In genomic region chr18:42931501-42931900, GRCh38 we compare ENCODE assay signal across 13 cellular contexts.
DNase-seq lines count a peak whose midpoint lies in the region; ATAC-seq and TF ChIP-seq lines count a peak whose summit lies in the region.
"Had no signal": no experiment of that assay in that cellular context is flagged by ENCODE, and none has a peak within 500 bp of the region (broad histone marks: within the 10 kb centered on the region; RNA-seq: fewer than 3 reads in every experiment).

No MANE protein-coding gene starts in this region.

- peak overlapping the region; percentile 12 for H3K4me2 ChIP-seq in hepatocyte

- 22% methylated on average over 3 of the region's 3 CpGs for WGBS in hepatocyte (ENCODE audit: low lambda C conversion rate, missing lambda C conversion rate)

- no peaks in the 10 kb centered on the region for H3K27me3 ChIP-seq in hepatocyte

- no peaks in the 10 kb centered on the region for H3K36me3 Mint-ChIP-seq in immature natural killer cell
- H3K36me3 Mint-ChIP-seq in activated T-cell treated with anti-CD3 and anti-CD28 coated beads, Interleukin-2, amount 50 U/mL, for 4 hours (ENCODE audit: insufficient read depth), result no peaks in the 10 kb centered on the region

- H3K79me2 ChIP-seq in hepatocyte, result no peaks in the 10 kb centered on the region

- H3K27me3 Mint-ChIP-seq in immature natural killer cell (ENCODE audit: low read depth in 3 of 3), result no peaks in the 10 kb centered on the region
- no peaks in the 10 kb centered on the region for H3K27me3 Mint-ChIP-seq in activated T-cell treated with anti-CD3 and anti-CD28 coated beads, Interleukin-2, amount 50 U/mL, for 4 hours (ENCODE audit: low read depth)

- no peaks in the 10 kb centered on the region for H3K4me1 ChIP-seq in hepatocyte (ENCODE audit: insufficient read depth)

- DNase-seq in HFF-Myc (ENCODE audit: extremely low read depth, low read depth) (peak; percentile 33), cardiac fibroblast (ENCODE audit: low read depth in 2 of 2) (peak; percentile 85 to 93), hepatocyte (ENCODE audit: low spot score) (peak; percentile 8), retinal pigment epithelial cell (ENCODE audit: low read depth) (peak; percentile 68), cerebellar nuclear complex (lab: John Stamatoyannopoulos, UW) (no peak), immature natural killer cell (no peak)
- DNase-seq in stimulated activated naive CD8-positive, alpha-beta T cell treated with anti-CD3 and anti-CD28 coated beads, Interleukin-15, Interleukin-2, amounts not matched to agents 100 U/mL and 50 U/mL, for 24 hours, result no peak
- DNase-seq in activated T-cell treated with anti-CD3 and anti-CD28 coated beads, Interleukin-2, amount 50 U/mL, for 4 hours, result no peak
- DNase-seq: amygdala, Kasumi-1, midbrain, small intestine had no signal

- no peak overlapping the region for H3K4me3 ChIP-seq in HFF-Myc (replicated peaks; ENCODE audit: low read depth, low read length)
- peak overlapping the region in 1 of 2 donors; percentile 3 for H3K4me3 ChIP-seq in cardiac fibroblast (replicated peaks in 1 of 2; ENCODE audit: low read depth in 2 of 2, low read length in 2 of 2)
- H3K4me3 ChIP-seq in hepatocyte, result no peak overlapping the region
- H3K4me3 ChIP-seq in retinal pigment epithelial cell (ENCODE audit: low read length), result no peak overlapping the region

- no peaks in the 10 kb centered on the region for H4K20me1 ChIP-seq in hepatocyte (ENCODE audit: insufficient read depth, poor library complexity, severe bottlenecking)

- ATAC-seq in stimulated activated naive CD8-positive, alpha-beta T cell treated with anti-CD3 and anti-CD28 coated beads, Interleukin-15, Interleukin-2, amounts not matched to agents 100 U/mL and 50 U/mL, for 24 hours, result no peak
- no peak for ATAC-seq in activated T-cell treated with anti-CD3 and anti-CD28 coated beads, Interleukin-2, amount 50 U/mL, for 4 hours
- ATAC-seq: HCT116 had no signal

- no peaks in the 10 kb centered on the region for H3K9me3 ChIP-seq in hepatocyte (ENCODE audit: low read depth)

- H3K4me1 Mint-ChIP-seq in immature natural killer cell, result no peaks in the 10 kb centered on the region
- no peaks in the 10 kb centered on the region for H3K4me1 Mint-ChIP-seq in activated T-cell treated with anti-CD3 and anti-CD28 coated beads, Interleukin-2, amount 50 U/mL, for 4 hours (ENCODE audit: low read depth)

- H3K4me3 Mint-ChIP-seq in immature natural killer cell, result no peak overlapping the region
- no peak overlapping the region for H3K4me3 Mint-ChIP-seq in activated T-cell treated with anti-CD3 and anti-CD28 coated beads, Interleukin-2, amount 50 U/mL, for 4 hours

- no peak overlapping the region for H3K27ac ChIP-seq in hepatocyte

- no peak overlapping the region for H3K27ac Mint-ChIP-seq in immature natural killer cell

- no peaks in the 10 kb centered on the region for H3K36me3 ChIP-seq in hepatocyte (replicated peaks; ENCODE audit: insufficient read depth, low read depth)

- no peak overlapping the region for H2AFZ ChIP-seq in hepatocyte

- no peaks in the 10 kb centered on the region for H3K9me2 ChIP-seq in hepatocyte (replicated peaks; ENCODE audit: insufficient read depth)

- TF ChIP-seq CTCF in HFF-Myc (IDR thresholded peaks at IDR 0.05; ENCODE audit: low read depth, low read length, missing control alignments) (no peak), cardiac fibroblast (IDR thresholded peaks at IDR 0.05; ENCODE audit: low read depth, low read length) (no peak), hepatocyte (IDR thresholded peaks at IDR 0.05; ENCODE audit: poor library complexity) (no peak), retinal pigment epithelial cell (conservative IDR thresholded peaks at IDR 0.05; ENCODE audit: low read depth, low read length) (no peak)

- H3K9me3 Mint-ChIP-seq in immature natural killer cell, result peaks cover 0 to 26% (median 13%) of the 10 kb centered on the region in 6 donors
- H3K9me3 Mint-ChIP-seq in activated T-cell treated with anti-CD3 and anti-CD28 coated beads, Interleukin-2, amount 50 U/mL, for 4 hours, result peaks cover 13% of the 10 kb centered on the region

Comparison
In these comparisons a context has a peak if more than half of its experiments do, and no peak if none do; other contexts are left out.
1. DNase-seq: peak in HFF-Myc (single experiment), cardiac fibroblast (2 of 2), hepatocyte (single experiment) and retinal pigment epithelial cell (single experiment); none in stimulated activated naive CD8-positive, alpha-beta T cell treated with anti-CD3 and anti-CD28 coated beads, Interleukin-15, Interleukin-2, amounts not matched to agents 100 U/mL and 50 U/mL, for 24 hours (single experiment), cerebellar nuclear complex (0 of 2), immature natural killer cell (0 of 3) and activated T-cell treated with anti-CD3 and anti-CD28 coated beads, Interleukin-2, amount 50 U/mL, for 4 hours (single experiment).